ENCODE assay signal across 7 cellular contexts in genomic region chr5:5419291-5420210, GRCh38. TPM values are rescaled to one million over a fixed set of nuclear protein-coding genes. Genes with fewer than 3 reads are reported as not detected.
DNase-seq lines count a peak whose midpoint lies in the region; ATAC-seq and TF ChIP-seq lines count a peak whose summit lies in the region.

No MANE protein-coding gene starts in this region.

- H3K4me1 ChIP-seq in gastroesophageal sphincter (peaks cover 13 to 29% (median 21%) of the 10 kb centered on the region in 3 donors), spleen (peaks cover 14 to 48% (median 28%) of the 10 kb centered on the region in 6 donors)

- ATAC-seq in gastroesophageal sphincter (no peak), HG03460 (IDR thresholded peaks at IDR 0.05; ENCODE audit: unreplicated experiment) (no peak)

- H3K27me3 ChIP-seq in GM06990 (replicated peaks; ENCODE audit: control insufficient read depth, insufficient read depth, low read length) (no peaks in the 10 kb centered on the region), gastroesophageal sphincter (no peaks in the 10 kb centered on the region), spleen (replicated peaks in 1 of 7) (no peaks in the 10 kb centered on the region)

- 20 to 21% methylated on average over 9 to 11 of the region's 11 CpGs for WGBS in gastroesophageal sphincter (ENCODE audit: low coverage in 1 of 2), 2 donors
- 31 to 49% (median 41%) methylated on average over 11 of the region's 11 CpGs for WGBS in spleen, 5 donors

- TF ChIP-seq POLR2A in gastroesophageal sphincter (IDR thresholded peaks at IDR 0.05) (no peak), spleen (IDR thresholded peaks at IDR 0.05) (no peak)

- H3K4me3 ChIP-seq in GM06990 (replicated peaks; ENCODE audit: low read depth, low read length) = no peak overlapping the region; the same call in 1 of the 2 replicates
- no peak overlapping the region for H3K4me3 ChIP-seq in gastroesophageal sphincter
- no peak overlapping the region for H3K4me3 ChIP-seq in spleen

- no peaks in the 10 kb centered on the region for H3K36me3 ChIP-seq in GM06990 (ENCODE audit: control insufficient read depth, insufficient read depth, low read length)
- peaks cover 0 to 19% of the 10 kb centered on the region in 2 donors for H3K36me3 ChIP-seq in gastroesophageal sphincter
- H3K36me3 ChIP-seq in spleen = peaks cover 0 to 5% (median 0%) of the 10 kb centered on the region in 6 donors

- intact Hi-C loops in spleen (cut with DNase I; ENCODE audit: low total_unique reads) = loop anchor here (5.0 kb wide), 1 partner anchor 277 kb away; the partner anchor contains the start of gene ADAMTS16

- TF ChIP-seq CTCF in GM06990 (IDR thresholded peaks at IDR 0.05; ENCODE audit: insufficient read depth, low read length, poor library complexity, severe bottlenecking) = peak; percentile 53
- peak; percentile 46 to 70 (median 68) for TF ChIP-seq CTCF in gastroesophageal sphincter (IDR thresholded peaks at IDR 0.05)
- TF ChIP-seq CTCF in spleen (IDR thresholded peaks at IDR 0.05 in 8 of 11, conservative IDR thresholded peaks at IDR 0.05 in 3 of 11) = peak in 9 of 11 experiments; percentile 33 to 80 (median 40)

- H3K27ac ChIP-seq in gastroesophageal sphincter (no peak overlapping the region), spleen (no peak overlapping the region)

- TF ChIP-seq EP300 in gastroesophageal sphincter (IDR thresholded peaks at IDR 0.05) = no peak

- H3K9me3 ChIP-seq in gastroesophageal sphincter = no peaks in the 10 kb centered on the region
- no peaks in the 10 kb centered on the region for H3K9me3 ChIP-seq in spleen

- DNase-seq in GM06990 (ENCODE audit: extremely low read depth, insufficient read length) = peak; percentile 14
- peak; percentile 82 for DNase-seq in NCI-H1105 treated with DMSO at 0.1 percent for 48 hours (lab: John Stamatoyannopoulos, UW)
- DNase-seq in T1000 (lab: John Stamatoyannopoulos, UW) = peak; percentile 6
- DNase-seq in spleen = no peak
- no peak for DNase-seq in GOT3 (lab: John Stamatoyannopoulos, UW)

RNA-seq across cellular contexts. Expression of gene ICE1, which starts 2.9 kb away (rescaled TPM):
- 10 to 100 TPM; 28.0 to 41.6 (median 34.7) TPM for total RNA-seq in gastroesophageal sphincter
- 10 to 100 TPM; 28.7 to 42.7 (median 32.4) TPM for total RNA-seq in spleen
- 1 to 10 TPM; 4.9 to 7.2 (median 5.8) TPM for polyA plus RNA-seq in spleen

Comparison
In these comparisons a context has a peak if more than half of its experiments do, and no peak if none do; other contexts are left out.
1. DNase-seq: peak in GM06990 (single experiment), NCI-H1105 treated with DMSO at 0.1 percent for 48 hours (single experiment) and T1000 (single experiment); none in spleen (single experiment) and GOT3 (single experiment).
2. Peak in every context shown above with its lines, with median percentiles within 50 percentile points of each other: CTCF ChIP-seq.